ENCODE assay signal across 1 cellular context in the genomic region with DNA sequence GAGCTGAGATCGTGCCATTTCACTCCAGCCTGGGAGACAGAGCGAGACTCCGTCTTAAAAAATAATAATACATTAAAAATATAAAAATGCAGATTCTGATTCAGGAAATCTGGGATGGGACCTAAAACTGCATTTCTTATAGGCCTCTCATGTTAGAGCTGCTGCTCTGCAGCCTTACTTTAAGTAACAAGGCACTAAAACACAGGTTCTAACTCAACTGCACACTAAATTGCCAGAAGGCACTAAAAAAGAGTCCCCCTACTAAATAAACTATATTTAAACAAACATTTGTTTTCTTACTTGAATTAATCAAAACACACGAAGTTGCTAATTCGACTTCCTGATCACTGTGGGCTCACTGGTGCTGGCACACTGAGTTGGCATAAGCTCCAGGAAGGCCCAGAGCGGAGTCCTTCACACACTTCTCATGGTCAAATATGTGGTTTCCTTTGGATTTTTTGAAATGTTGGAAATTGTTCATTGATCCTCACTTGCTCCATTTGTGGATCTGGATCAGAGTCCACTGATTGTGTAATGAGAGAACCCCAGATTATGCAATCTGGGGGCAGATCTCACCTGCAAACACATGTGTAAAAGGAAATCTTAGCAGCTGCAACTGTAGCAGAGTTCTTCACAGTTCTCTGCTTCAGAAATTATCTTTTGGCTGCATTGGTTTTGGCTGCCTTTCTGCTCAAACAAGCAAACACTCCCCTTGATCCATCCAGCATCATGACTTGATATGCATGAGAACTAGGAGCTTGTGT.
A peak's percentile ranks its signal among the peaks of the same experiment; 100 is the strongest.
TF ChIP-seq lines count a peak whose summit lies in the region.

No MANE protein-coding gene starts in this region.

TF ChIP-seq in HepG2, 621 proteins besides CTCF, POLR2A, EP300 and RAD21 (continued from another document):
- TF ChIP-seq KLF6 (CRISPR knock-in tag; IDR thresholded peaks at IDR 0.05) (0 out of 2 replicates have a peak, but pooled peaks have one; percentile 51), GATAD2A (CRISPR knock-in tag; IDR thresholded peaks at IDR 0.05) (peak; percentile 100), ZNF430 (CRISPR knock-in tag; IDR thresholded peaks at IDR 0.05) (peak; percentile 48; the same call in 1 of the 2 replicates), MBD4 (IDR thresholded peaks at IDR 0.05; ENCODE audit: borderline replicate concordance, low read length) (peak; percentile 73; the same call in 1 of the 2 replicates), ZBTB3 (CRISPR knock-in tag; IDR thresholded peaks at IDR 0.05; ENCODE audit: borderline replicate concordance, low read depth) (0 out of 2 replicates have a peak, but pooled peaks have one; percentile 45), ZNF678 (CRISPR knock-in tag; IDR thresholded peaks at IDR 0.05) (no peak), JUND (CRISPR knock-in tag; IDR thresholded peaks at IDR 0.05) (peak; percentile 54; the same call in 1 of the 2 replicates), FOSL2 (CRISPR knock-in tag; IDR thresholded peaks at IDR 0.05) (peak; percentile 72), MTF1 (CRISPR knock-in tag; IDR thresholded peaks at IDR 0.05) (no peak)
- TF ChIP-seq, protein P1, sequence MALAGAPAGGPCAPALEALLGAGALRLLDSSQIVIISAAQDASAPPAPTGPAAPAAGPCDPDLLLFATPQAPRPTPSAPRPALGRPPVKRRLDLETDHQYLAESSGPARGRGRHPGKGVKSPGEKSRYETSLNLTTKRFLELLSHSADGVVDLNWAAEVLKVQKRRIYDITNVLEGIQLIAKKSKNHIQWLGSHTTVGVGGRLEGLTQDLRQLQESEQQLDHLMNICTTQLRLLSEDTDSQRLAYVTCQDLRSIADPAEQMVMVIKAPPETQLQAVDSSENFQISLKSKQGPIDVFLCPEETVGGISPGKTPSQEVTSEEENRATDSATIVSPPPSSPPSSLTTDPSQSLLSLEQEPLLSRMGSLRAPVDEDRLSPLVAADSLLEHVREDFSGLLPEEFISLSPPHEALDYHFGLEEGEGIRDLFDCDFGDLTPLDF (CRISPR knock-in tag; IDR thresholded peaks at IDR 0.05) = no peak
